ENCODE assay signal across 12 cellular contexts in the genomic region with DNA sequence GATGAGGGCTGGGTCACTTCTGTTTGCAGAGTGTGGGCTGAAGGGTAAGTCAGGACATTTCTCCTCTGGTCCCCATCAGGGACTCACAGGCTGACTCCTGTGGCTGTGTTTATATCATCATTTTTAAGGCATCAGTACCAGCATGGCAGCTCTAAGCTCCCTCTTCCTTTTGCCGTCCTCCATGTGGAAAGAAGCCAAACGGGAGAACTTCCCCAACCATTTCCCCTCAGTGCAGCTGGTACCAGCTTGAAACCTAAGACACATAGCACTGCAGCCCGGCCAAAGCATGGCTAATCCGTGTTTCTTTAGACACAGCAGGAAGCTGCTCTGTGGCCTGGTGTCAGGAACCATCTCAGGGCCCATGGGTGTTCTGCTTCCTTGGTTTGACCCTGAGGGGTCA. TPM values are rescaled to one million over a fixed set of nuclear protein-coding genes. Genes with fewer than 3 reads are reported as not detected.
DNase-seq lines count a peak whose midpoint lies in the region; ATAC-seq and TF ChIP-seq lines count a peak whose summit lies in the region.
"Had no signal": no experiment of that assay in that cellular context is flagged by ENCODE, and none has a peak within 500 bp of the region (broad histone marks: within the 10 kb centered on the region; RNA-seq: fewer than 3 reads in every experiment).

No MANE protein-coding gene starts in this region.

- H3K4me1 ChIP-seq in osteoblast (ENCODE audit: insufficient read depth, low read length) (peaks cover 6% of the 10 kb centered on the region), left lung (peaks cover 9 to 28% of the 10 kb centered on the region in 2 donors)

- peak overlapping the region; percentile 16 for H2AFZ ChIP-seq in osteoblast (ENCODE audit: low read length)

- DNase-seq in AG04450 (ENCODE audit: low read depth, low spot score) (peak; percentile 64), RWPE1 (ENCODE audit: low spot score) (no peak), fibroblast of gingiva (ENCODE audit: low read depth) (peak; percentile 30), osteoblast (ENCODE audit: insufficient read length, low spot score, missing footprints) (no peak), left lung (no peak), epidermal melanocyte (ENCODE audit: insufficient read length, low spot score) (no peak), activated gamma-delta T cell treated with Interleukin-2 at 50 U/mL for 16 hours (no peak)
- DNase-seq: activated CD4-positive, alpha-beta T cell treated with anti-CD3 and anti-CD28 coated beads for 36 hours; activated naive CD4-positive, alpha-beta T cell; NCI-H345 had no signal

- no peaks in the 10 kb centered on the region for H3K79me2 ChIP-seq in osteoblast (ENCODE audit: insufficient read depth, low read length)

- intact Hi-C loops in left lung (cut with DNase I) = no loop called here

- H3K9me3 ChIP-seq in AG04450 (ENCODE audit: control insufficient read depth, insufficient read depth, low read length) (peaks cover 6% of the 10 kb centered on the region), osteoblast (ENCODE audit: low read depth, low read length) (no peaks in the 10 kb centered on the region), left lung (no peaks in the 10 kb centered on the region)

- no peak overlapping the region for H3K4me2 ChIP-seq in osteoblast (ENCODE audit: insufficient read depth, low read length)

- no peak overlapping the region for H3K4me3 ChIP-seq in AG04450 (ENCODE audit: low read depth, low read length)
- no peak overlapping the region for H3K4me3 ChIP-seq in osteoblast (ENCODE audit: insufficient read depth, low read length)
- no peak overlapping the region for H3K4me3 ChIP-seq in left lung

- no peak for TF ChIP-seq CTCF in AG04450 (IDR thresholded peaks at IDR 0.05; ENCODE audit: low read depth, low read length)
- TF ChIP-seq CTCF in RWPE1 (conservative IDR thresholded peaks at IDR 0.05; ENCODE audit: low read depth) = no peak
- TF ChIP-seq CTCF in osteoblast (IDR thresholded peaks at IDR 0.05; ENCODE audit: extremely low read depth, low read depth, low read length) = no peak
- TF ChIP-seq CTCF in left lung (IDR thresholded peaks at IDR 0.05) = no peak

- POLR2A ChIA-PET in AG04450 (lab: Yijun Ruan, JAX) = interaction anchor here (0.9 to 2.3 kb wide), 4 partner anchors 21 to 38 kb away, joined by 3 to 14 read pairs (median 4); partner anchors contain the start of gene ATP2A2
- POLR2A ChIA-PET in RWPE1 (lab: Yijun Ruan, JAX; ENCODE audit: low non-redundant PET) = interaction anchor here (0.6 to 0.9 kb wide), 2 partner anchors 31 to 226 kb away, joined by 3 read pairs; no protein-coding TSS in a partner anchor

- H3K36me3 ChIP-seq in osteoblast (ENCODE audit: insufficient read depth, low read length) (no peaks in the 10 kb centered on the region), left lung (no peaks in the 10 kb centered on the region)

- H3K27ac ChIP-seq in AG04450 (ENCODE audit: low read depth, low read length) (no peak overlapping the region), RWPE1 (peak overlapping the region; percentile 99), osteoblast (ENCODE audit: low read depth, low read length) (no peak overlapping the region), left lung (peak overlapping the region in 1 of 2 donors; percentile 35)

- no peaks in the 10 kb centered on the region for H3K27me3 ChIP-seq in AG04450 (ENCODE audit: control insufficient read depth, insufficient read depth, low read length)
- H3K27me3 ChIP-seq in osteoblast (ENCODE audit: insufficient read depth, low read length) = no peaks in the 10 kb centered on the region
- no peaks in the 10 kb centered on the region for H3K27me3 ChIP-seq in left lung

- no peak for ATAC-seq in left lung
- ATAC-seq in HG03460 (IDR thresholded peaks at IDR 0.05; ENCODE audit: unreplicated experiment) = no peak
- ATAC-seq: activated CD4-positive, alpha-beta T cell treated with anti-CD3 and anti-CD28 coated beads for 36 hours; stimulated activated memory B cell treated with anti-CD40 and anti-IgM and Interleukin-4, amounts not matched to agents 10 μg/mL and 1 μg/mL and 100 μg/mL, for 72 hours had no signal

- H4K20me1 ChIP-seq in osteoblast (ENCODE audit: insufficient read depth, low read length) = no peaks in the 10 kb centered on the region

- CTCF ChIA-PET in AG04450 (lab: Charles Lee) = interaction anchor here (1.0 to 1.4 kb wide), 3 partner anchors 25 to 182 kb away, joined by 3 to 5 read pairs (median 4); no protein-coding TSS in a partner anchor
- CTCF ChIA-PET in RWPE1 (lab: Yijun Ruan, JAX) = no interaction called here

RNA-seq across cellular contexts. Expression of gene ATP2A2, which starts 31.9 kb away (rescaled TPM):
- 139 and 143 TPM in 2 replicates for polyA plus RNA-seq in AG04450 (2011; rRNA removed)
- 191 and 196 TPM in 2 replicates for polyA minus RNA-seq in AG04450 (2011; rRNA and poly(A)+ RNA removed)
- total RNA-seq in osteoblast = 105 and 107 TPM in 2 replicates
- 100 to 1,000 TPM; 204 to 258 TPM for total RNA-seq in left lung

Comparison
In these comparisons a context has a peak if more than half of its experiments do, and no peak if none do; other contexts are left out.
1. DNase-seq: peak in AG04450 (single experiment) and fibroblast of gingiva (single experiment); none in RWPE1 (single experiment), osteoblast (single experiment), left lung (0 of 2), epidermal melanocyte (single experiment) and activated gamma-delta T cell treated with Interleukin-2 at 50 U/mL for 16 hours (single experiment).